Comparison of ENCODE assay signal across 9 cellular contexts in genomic region chr11:68043349-68044144, GRCh38. TPM values are rescaled to one million over a fixed set of nuclear protein-coding genes. Genes with fewer than 3 reads are reported as not detected.
DNase-seq lines count a peak whose midpoint lies in the region; ATAC-seq, FAIRE-seq and TF ChIP-seq lines count a peak whose summit lies in the region.
"Had no signal": no experiment of that assay in that cellular context is flagged by ENCODE, and none has a peak within 500 bp of the region (broad histone marks: within the 10 kb centered on the region; RNA-seq: fewer than 3 reads in every experiment).

No MANE protein-coding gene starts in this region.

- POLR2A ChIA-PET in activated CD4-positive, alpha-beta T cell treated with anti-CD3 and anti-CD28 coated beads for 36 hours (lab: Charles Lee) = no interaction called here
- POLR2A ChIA-PET in activated CD4-positive, alpha-beta T cell treated with anti-CD3 and anti-CD28 coated beads, Interleukin-2, amount 10 ng/mL, durations not matched to agents 7 days and 5 days (lab: Charles Lee) = no interaction called here
- POLR2A ChIA-PET in K562 (lab: Yijun Ruan, JAX) = interaction anchor here (0.5 to 4.9 kb wide), 8 partner anchors 9 to 333 kb away, joined by 3 to 55 read pairs (median 4); no protein-coding TSS in a partner anchor

- H3K79me2 ChIP-seq in K562 (ENCODE audit: control insufficient read depth, insufficient read depth, low read length) = peaks cover 34% of the 10 kb centered on the region

- H3K9me1 ChIP-seq in K562 (ENCODE audit: control insufficient read depth, insufficient read depth, low read length) = no peaks in the 10 kb centered on the region

- peak overlapping the region; percentile 56 for H2AFZ ChIP-seq in K562 (ENCODE audit: low read depth, low read length)

- no peaks in the 10 kb centered on the region for H3K27me3 Mint-ChIP-seq in activated CD4-positive, alpha-beta T cell treated with anti-CD3 and anti-CD28 coated beads for 36 hours
- H3K27me3 Mint-ChIP-seq in activated CD4-positive, alpha-beta T cell treated with anti-CD3 and anti-CD28 coated beads, Interleukin-2, amount 10 ng/mL, durations not matched to agents 7 days and 5 days = no peaks in the 10 kb centered on the region
- H3K27me3 Mint-ChIP-seq: CD4-positive, CD25-positive, alpha-beta regulatory T cell had no signal

- ATAC-seq in activated CD4-positive, alpha-beta T cell treated with anti-CD3 and anti-CD28 coated beads for 36 hours = no peak
- ATAC-seq in K562 = peak; percentile 82

- peak; percentile 33 for TF ChIP-seq EP300 in K562 (IDR thresholded peaks at IDR 0.05; ENCODE audit: low read length)

- peak overlapping the region; percentile 14; the same call in 1 of the 2 replicates for H3K4me3 ChIP-seq in K562
- no peak overlapping the region for H3K4me3 ChIP-seq in lower leg skin (ENCODE audit: low read depth, poor library complexity, severe bottlenecking)

- intact Hi-C loops in activated CD4-positive, alpha-beta T cell treated with anti-CD3 and anti-CD28 coated beads for 36 hours (cut with DNase I, micrococcal nuclease) = no loop called here
- intact Hi-C loops in K562 (cut with micrococcal nuclease) (no loop called here), lower leg skin (cut with DNase I; ENCODE audit: low total_unique reads) (no loop called here)

- H3K4me3 Mint-ChIP-seq in activated CD4-positive, alpha-beta T cell treated with anti-CD3 and anti-CD28 coated beads for 36 hours = no peak overlapping the region
- no peak overlapping the region for H3K4me3 Mint-ChIP-seq in activated CD4-positive, alpha-beta T cell treated with anti-CD3 and anti-CD28 coated beads, Interleukin-2, amount 10 ng/mL, durations not matched to agents 7 days and 5 days
- H3K4me3 Mint-ChIP-seq: nephron progenitor cell had no signal

- no peak for TF ChIP-seq CTCF in K562 (IDR thresholded peaks at IDR 0.05 in 2 of 3, conservative IDR thresholded peaks at IDR 0.05 in 1 of 3; ENCODE audit: insufficient read depth in 2 of 3, low read depth in 1 of 3, low read length in 3 of 3)
- no peak for TF ChIP-seq CTCF in lower leg skin (IDR thresholded peaks at IDR 0.05)

- H3K4me2 ChIP-seq in K562 (ENCODE audit: insufficient read depth, low read length) = peak overlapping the region; percentile 57

- H3K27me3 ChIP-seq in K562 (ENCODE audit: control insufficient read depth in 2 of 2, insufficient read depth in 2 of 2, low read length in 2 of 2) = no peaks in the 10 kb centered on the region

- peak overlapping the region; percentile 90 for H3K27ac ChIP-seq in K562 (ENCODE audit: extremely low read depth, low read depth, low read length)

- TF ChIP-seq RAD21 in K562 (CRISPR knock-in tag; conservative IDR thresholded peaks at IDR 0.05 in 1 of 2, IDR thresholded peaks at IDR 0.05 in 1 of 2) = 0 out of 4 replicates have a peak, but pooled peaks of 1 of the 2 experiments have one; percentile 1

- H3K36me3 Mint-ChIP-seq in activated CD4-positive, alpha-beta T cell treated with anti-CD3 and anti-CD28 coated beads for 36 hours (ENCODE audit: low read depth) = peaks cover 13% of the 10 kb centered on the region
- peaks cover 4% of the 10 kb centered on the region for H3K36me3 Mint-ChIP-seq in activated CD4-positive, alpha-beta T cell treated with anti-CD3 and anti-CD28 coated beads, Interleukin-2, amount 10 ng/mL, durations not matched to agents 7 days and 5 days (ENCODE audit: low read depth)

- peaks cover 6% of the 10 kb centered on the region for H3K4me1 Mint-ChIP-seq in activated CD4-positive, alpha-beta T cell treated with anti-CD3 and anti-CD28 coated beads for 36 hours
- H3K4me1 Mint-ChIP-seq in activated CD4-positive, alpha-beta T cell treated with anti-CD3 and anti-CD28 coated beads, Interleukin-2, amount 10 ng/mL, durations not matched to agents 7 days and 5 days = peaks cover 8% of the 10 kb centered on the region

- peaks cover 65% of the 10 kb centered on the region; the same call in 2 of the 3 replicates for H3K36me3 ChIP-seq in K562 (ENCODE audit: control insufficient read depth, insufficient read depth, low read length)

- peak; percentile 6 for DNase-seq in activated CD4-positive, alpha-beta T cell treated with anti-CD3 and anti-CD28 coated beads for 36 hours
- no peak for DNase-seq in activated CD4-positive, alpha-beta T cell treated with anti-CD3 and anti-CD28 coated beads, Interleukin-2, amount 10 ng/mL, durations not matched to agents 7 days and 5 days
- DNase-seq in K562 (ENCODE audit: extremely low read depth in 1 of 4, low spot score in 3 of 4) = peak; percentile 90 to 97 (median 94)
- peak; percentile 75 for DNase-seq in ureter (ENCODE audit: low spot score)
- DNase-seq in NCI-H128 (lab: John Stamatoyannopoulos, UW; ENCODE audit: unreplicated experiment) = no peak
- DNase-seq in lower leg skin (ENCODE audit: low spot score in 2 of 2) = no peak
- DNase-seq: CD4-positive, CD25-positive, alpha-beta regulatory T cell; nephron progenitor cell had no signal

- peak; percentile 95 for FAIRE-seq in K562 (lab: Jason Lieb, UNC)

- BruUV-seq in K562 (replicated peaks; lab: Mats Ljungman, UMichigan) = no TSS peak

- peaks cover 4% of the 10 kb centered on the region; the same call in 1 of the 2 replicates for H4K20me1 ChIP-seq in K562 (replicated peaks; ENCODE audit: control insufficient read depth, insufficient read depth, low read length)

- CTCF ChIA-PET in activated CD4-positive, alpha-beta T cell treated with anti-CD3 and anti-CD28 coated beads for 36 hours (lab: Charles Lee) = interaction anchor here (1.0 kb wide), 1 partner anchor 176 kb away, joined by 4 read pairs; no protein-coding TSS in a partner anchor
- CTCF ChIA-PET in activated CD4-positive, alpha-beta T cell treated with anti-CD3 and anti-CD28 coated beads, Interleukin-2, amount 10 ng/mL, durations not matched to agents 7 days and 5 days (lab: Charles Lee) = interaction anchor here (1.0 kb wide), 1 partner anchor 88 kb away, joined by 3 read pairs; no protein-coding TSS in a partner anchor
- CTCF ChIA-PET in K562 (lab: Yijun Ruan, JAX; ENCODE audit: low intra/inter-chr PET ratio) = no interaction called here

- in situ Hi-C loops in K562 (cut with MboI) = no loop called here

- no peaks in the 10 kb centered on the region for H3K9me3 ChIP-seq in K562 (replicated peaks; ENCODE audit: control insufficient read depth, insufficient read depth, low read depth, low read length)

- WGBS in K562 (ENCODE audit: insufficient coverage, low coverage, missing lambda C conversion rate) = 28% methylated on average over 30 of the region's 36 CpGs
- WGBS in lower leg skin, 2 donors = 60 to 69% methylated on average over 22 to 29 of the region's 36 CpGs

- TF ChIP-seq POLR2A in K562 (conservative IDR thresholded peaks at IDR 0.05) (peak; percentile 66; the same call in 1 of the 2 replicates), lower leg skin (IDR thresholded peaks at IDR 0.05) (no peak)

- H3K9ac ChIP-seq in K562 (ENCODE audit: insufficient read depth in 1 of 2, low read depth in 2 of 2, low read length in 2 of 2) = peak overlapping the region; percentile 69 to 90; a peak in 3 of 4 replicates

- H3K4me1 ChIP-seq in K562 (replicated peaks in 1 of 2; ENCODE audit: control insufficient read depth in 2 of 2, insufficient read depth in 2 of 2, low read length in 2 of 2) = peaks cover 33 to 72% of the 10 kb centered on the region in 2 experiments

- H3K27ac Mint-ChIP-seq in activated CD4-positive, alpha-beta T cell treated with anti-CD3 and anti-CD28 coated beads for 36 hours = no peak overlapping the region
- no peak overlapping the region for H3K27ac Mint-ChIP-seq in activated CD4-positive, alpha-beta T cell treated with anti-CD3 and anti-CD28 coated beads, Interleukin-2, amount 10 ng/mL, durations not matched to agents 7 days and 5 days
- H3K27ac Mint-ChIP-seq: activated T-helper 2 cell treated with anti-CD3 and anti-CD28 coated beads, Interferon-gamma antibody, Interleukin-2, Interleukin-4, amounts not matched to agents 10 μg/mL and 5 μg/mL and 100 μg/mL, durations not matched to agents 14 hours and 24 hours and 36 hours; CD4-positive, CD25-positive, alpha-beta regulatory T cell; nephron progenitor cell had no signal

- H3K9me3 Mint-ChIP-seq in activated CD4-positive, alpha-beta T cell treated with anti-CD3 and anti-CD28 coated beads for 36 hours (ENCODE audit: low read depth) = no peaks in the 10 kb centered on the region
- H3K9me3 Mint-ChIP-seq in activated CD4-positive, alpha-beta T cell treated with anti-CD3 and anti-CD28 coated beads, Interleukin-2, amount 10 ng/mL, durations not matched to agents 7 days and 5 days = no peaks in the 10 kb centered on the region
- H3K9me3 Mint-ChIP-seq: activated T-helper 2 cell treated with anti-CD3 and anti-CD28 coated beads, Interferon-gamma antibody, Interleukin-2, Interleukin-4, amounts not matched to agents 10 μg/mL and 5 μg/mL and 100 μg/mL, durations not matched to agents 14 hours and 24 hours and 36 hours; CD4-positive, CD25-positive, alpha-beta regulatory T cell; nephron progenitor cell had no signal

RNA-seq across cellular contexts. Expression of gene TCIRG1, which starts 4.7 kb away (rescaled TPM):
- total RNA-seq in activated CD4-positive, alpha-beta T cell treated with anti-CD3 and anti-CD28 coated beads for 36 hours = 100 to 1,000 TPM; 117 to 151 TPM
- 100 to 1,000 TPM; 286 to 316 TPM for total RNA-seq in activated CD4-positive, alpha-beta T cell treated with anti-CD3 and anti-CD28 coated beads, Interleukin-2, amount 10 ng/mL, durations not matched to agents 7 days and 5 days
- 106 and 531 TPM in 2 replicates for total RNA-seq in K562 (2011; cell fraction: chromatin; rRNA removed; ENCODE audit: low replicate concordance)
- 492 and 517 TPM in 2 replicates for total RNA-seq in K562 (2011; cell fraction: nucleolus; rRNA removed)
- 190 and 232 TPM in 2 replicates for total RNA-seq in K562 (2011; cell fraction: nucleoplasm; rRNA removed)
- 78.0 and 82.8 TPM in 2 replicates for total RNA-seq in K562 (2014; rRNA removed)
- total RNA-seq in K562 (2014; rRNA removed; fragmentation: Illumina TruSeq; extraction: Trizol) = 2.5 and 5.5 TPM in 2 replicates
- 24.4 and 28.7 TPM in 2 replicates for total RNA-seq in K562 (2015; rRNA removed; fragmentation: Illumina TruSeq; extraction: Trizol)
- 96.4 and 108 TPM in 2 replicates for total RNA-seq in K562 (2021)
- polyA plus RNA-seq in K562 (2011; rRNA removed) = 31.1 and 72.7 TPM in 2 replicates
- 56.1 and 92.6 TPM in 2 replicates for polyA plus RNA-seq in K562 (2011; cell fraction: cytosol; rRNA removed)
- 923 and 1,215 TPM in 2 replicates for polyA plus RNA-seq in K562 (2011; cell fraction: nucleus; rRNA removed)
- polyA plus RNA-seq in K562 (2012) = 55.4 and 115 TPM in 2 replicates
- 13.1 and 33.3 TPM in 2 replicates for polyA plus RNA-seq in K562 (2014; fragmentation: Illumina TruSeq; extraction: Trizol)
- polyA plus RNA-seq in K562 (2014; fragmentation: Nextera tagmentation; extraction: Ambion mirVana) = 1 to 10 TPM in 1 of 2 experiments, under 1 TPM in 1; 0.49 to 1.9 TPM
- polyA plus RNA-seq in K562 (2014; rRNA removed) = 113 and 143 TPM in 2 replicates
- polyA minus RNA-seq in K562 (2011; rRNA and poly(A)+ RNA removed) = 9.7 and 11.0 TPM in 2 replicates
- polyA minus RNA-seq in K562 (2011; cell fraction: cytosol; rRNA and poly(A)+ RNA removed) = 28.2 and 33.0 TPM in 2 replicates
- polyA minus RNA-seq in K562 (2011; cell fraction: nucleus; rRNA and poly(A)+ RNA removed) = 139 and 154 TPM in 2 replicates
- 134 TPM for total RNA-seq in ureter
- 10 to 100 TPM; 29.6 to 57.1 (median 34.8) TPM for total RNA-seq in lower leg skin

RNA-seq across cellular contexts. Expression of gene NDUFS8, which starts 13.1 kb away (rescaled TPM):
- 100 to 1,000 TPM; 108 to 113 TPM for total RNA-seq in activated CD4-positive, alpha-beta T cell treated with anti-CD3 and anti-CD28 coated beads for 36 hours
- 100 to 1,000 TPM; 116 to 138 TPM for total RNA-seq in activated CD4-positive, alpha-beta T cell treated with anti-CD3 and anti-CD28 coated beads, Interleukin-2, amount 10 ng/mL, durations not matched to agents 7 days and 5 days
- 41.2 and 158 TPM in 2 replicates for total RNA-seq in K562 (2011; cell fraction: chromatin; rRNA removed; ENCODE audit: low replicate concordance)
- 168 and 170 TPM in 2 replicates for total RNA-seq in K562 (2011; cell fraction: nucleolus; rRNA removed)
- total RNA-seq in K562 (2011; cell fraction: nucleoplasm; rRNA removed) = 99.4 and 102 TPM in 2 replicates
- total RNA-seq in K562 (2014; rRNA removed) = 351 and 419 TPM in 2 replicates
- total RNA-seq in K562 (2014; rRNA removed; fragmentation: Illumina TruSeq; extraction: Trizol) = 60.0 and 91.3 TPM in 2 replicates
- 146 and 150 TPM in 2 replicates for total RNA-seq in K562 (2015; rRNA removed; fragmentation: Illumina TruSeq; extraction: Trizol)
- 271 and 294 TPM in 2 replicates for total RNA-seq in K562 (2021)
- 67.2 and 68.7 TPM in 2 replicates for polyA plus RNA-seq in K562 (2011; rRNA removed)
- polyA plus RNA-seq in K562 (2011; cell fraction: cytosol; rRNA removed) = 181 and 505 TPM in 2 replicates
- 116 and 178 TPM in 2 replicates for polyA plus RNA-seq in K562 (2011; cell fraction: nucleus; rRNA removed)
- polyA plus RNA-seq in K562 (2012) = 247 and 317 TPM in 2 replicates
- 101 and 156 TPM in 2 replicates for polyA plus RNA-seq in K562 (2014; fragmentation: Illumina TruSeq; extraction: Trizol)
- polyA plus RNA-seq in K562 (2014; fragmentation: Nextera tagmentation; extraction: Ambion mirVana) = 10 to 100 TPM; 36.5 to 65.1 TPM
- 241 and 257 TPM in 2 replicates for polyA plus RNA-seq in K562 (2014; rRNA removed)
- 28.2 and 47.3 TPM in 2 replicates for polyA minus RNA-seq in K562 (2011; rRNA and poly(A)+ RNA removed)
- polyA minus RNA-seq in K562 (2011; cell fraction: cytosol; rRNA and poly(A)+ RNA removed) = 128 and 135 TPM in 2 replicates
- polyA minus RNA-seq in K562 (2011; cell fraction: nucleus; rRNA and poly(A)+ RNA removed) = 55.5 and 65.1 TPM in 2 replicates
- total RNA-seq in ureter = 172 TPM
- total RNA-seq in lower leg skin = 100 to 1,000 TPM; 136 to 206 (median 159) TPM

RNA-seq across cellular contexts. Expression of gene ALDH3B1, which starts 33.4 kb away (rescaled TPM):
- not detected for total RNA-seq in activated CD4-positive, alpha-beta T cell treated with anti-CD3 and anti-CD28 coated beads for 36 hours
- total RNA-seq in activated CD4-positive, alpha-beta T cell treated with anti-CD3 and anti-CD28 coated beads, Interleukin-2, amount 10 ng/mL, durations not matched to agents 7 days and 5 days = under 1 TPM in 1 of 2 experiments, not detected in 1; 0.15 TPM
- 0.14 and 0.70 TPM in 2 replicates for total RNA-seq in K562 (2011; cell fraction: chromatin; rRNA removed; ENCODE audit: low replicate concordance)
- total RNA-seq in K562 (2011; cell fraction: nucleolus; rRNA removed) = 0.13 and 0.17 TPM in 2 replicates
- 0.07 and 0.15 TPM in 2 replicates for total RNA-seq in K562 (2011; cell fraction: nucleoplasm; rRNA removed)
- 0.37 TPM in 1 of 2 replicates, not detected in the other for total RNA-seq in K562 (2014; rRNA removed)
- total RNA-seq in K562 (2014; rRNA removed; fragmentation: Illumina TruSeq; extraction: Trizol) = 0.04 TPM in 1 of 2 replicates, not detected in the other
- 0.07 and 0.08 TPM in 2 replicates for total RNA-seq in K562 (2015; rRNA removed; fragmentation: Illumina TruSeq; extraction: Trizol)
- total RNA-seq in K562 (2021) = 0.13 and 0.35 TPM in 2 replicates
- 0.10 and 0.19 TPM in 2 replicates for polyA plus RNA-seq in K562 (2011; rRNA removed)
- 0.18 and 0.36 TPM in 2 replicates for polyA plus RNA-seq in K562 (2011; cell fraction: cytosol; rRNA removed)
- polyA plus RNA-seq in K562 (2011; cell fraction: nucleus; rRNA removed) = 0.21 and 0.30 TPM in 2 replicates
- polyA plus RNA-seq in K562 (2012) = 0.42 and 1.4 TPM in 2 replicates
- 0.06 and 0.15 TPM in 2 replicates for polyA plus RNA-seq in K562 (2014; fragmentation: Illumina TruSeq; extraction: Trizol)
- polyA plus RNA-seq in K562 (2014; fragmentation: Nextera tagmentation; extraction: Ambion mirVana) = under 1 TPM in 1 of 2 experiments, not detected in 1; 0.01 TPM
- 0.21 and 0.43 TPM in 2 replicates for polyA plus RNA-seq in K562 (2014; rRNA removed)
- polyA minus RNA-seq in K562 (2011; rRNA and poly(A)+ RNA removed) = 0.03 TPM in 1 of 2 replicates, not detected in the other
- polyA minus RNA-seq in K562 (2011; cell fraction: cytosol; rRNA and poly(A)+ RNA removed) = 1.5 TPM in 1 of 2 replicates, not detected in the other
- 0.11 and 0.54 TPM in 2 replicates for polyA minus RNA-seq in K562 (2011; cell fraction: nucleus; rRNA and poly(A)+ RNA removed)
- 25.4 TPM for total RNA-seq in ureter
- total RNA-seq in lower leg skin = 10 to 100 TPM in 1 of 4 donors, 1 to 10 TPM in 3; 5.4 to 11.6 (median 6.4) TPM
- total RNA-seq: activated T-helper 2 cell treated with anti-CD3 and anti-CD28 coated beads, Interferon-gamma antibody, Interleukin-2, Interleukin-4, amounts not matched to agents 10 μg/mL and 5 μg/mL and 100 μg/mL, durations not matched to agents 14 hours and 24 hours and 36 hours; CD4-positive, CD25-positive, alpha-beta regulatory T cell had no signal
- polyA plus RNA-seq: CD4-positive, CD25-positive, alpha-beta regulatory T cell had no signal

RNA-seq across cellular contexts. Expression of gene UNC93B1, which starts 39.6 kb away (rescaled TPM):
- total RNA-seq in activated CD4-positive, alpha-beta T cell treated with anti-CD3 and anti-CD28 coated beads for 36 hours = 10 to 100 TPM; 16.3 to 16.7 TPM
- 10 to 100 TPM; 32.6 to 34.3 TPM for total RNA-seq in activated CD4-positive, alpha-beta T cell treated with anti-CD3 and anti-CD28 coated beads, Interleukin-2, amount 10 ng/mL, durations not matched to agents 7 days and 5 days
- total RNA-seq in K562 (2011; cell fraction: chromatin; rRNA removed; ENCODE audit: low replicate concordance) = 14.0 and 42.4 TPM in 2 replicates
- total RNA-seq in K562 (2011; cell fraction: nucleolus; rRNA removed) = 38.0 and 40.8 TPM in 2 replicates
- 17.3 and 24.9 TPM in 2 replicates for total RNA-seq in K562 (2011; cell fraction: nucleoplasm; rRNA removed)
- total RNA-seq in K562 (2014; rRNA removed) (10.1 and 12.2 TPM in 2 replicates), K562 (2014; rRNA removed; fragmentation: Illumina TruSeq; extraction: Trizol) (3.7 and 4.3 TPM in 2 replicates), K562 (2015; rRNA removed; fragmentation: Illumina TruSeq; extraction: Trizol) (2.3 and 3.3 TPM in 2 replicates), K562 (2021) (13.6 and 14.1 TPM in 2 replicates), ureter (98.3 TPM), lower leg skin (10 to 100 TPM; 29.2 to 47.2 (median 44.3) TPM)
- polyA plus RNA-seq in K562 (2011; rRNA removed) (8.6 and 10.0 TPM in 2 replicates), K562 (2014; fragmentation: Illumina TruSeq; extraction: Trizol) (5.1 and 6.5 TPM in 2 replicates), K562 (2014; fragmentation: Nextera tagmentation; extraction: Ambion mirVana) (under 1 TPM; 0.10 to 0.17 TPM), K562 (2014; rRNA removed) (7.3 and 11.6 TPM in 2 replicates)
- 11.3 and 17.7 TPM in 2 replicates for polyA plus RNA-seq in K562 (2011; cell fraction: cytosol; rRNA removed)
- polyA plus RNA-seq in K562 (2011; cell fraction: nucleus; rRNA removed) = 30.9 and 40.1 TPM in 2 replicates
- 6.5 and 9.5 TPM in 2 replicates for polyA plus RNA-seq in K562 (2012)
- 5.2 and 8.3 TPM in 2 replicates for polyA minus RNA-seq in K562 (2011; rRNA and poly(A)+ RNA removed)
- polyA minus RNA-seq in K562 (2011; cell fraction: cytosol; rRNA and poly(A)+ RNA removed) = 9.3 and 11.6 TPM in 2 replicates
- polyA minus RNA-seq in K562 (2011; cell fraction: nucleus; rRNA and poly(A)+ RNA removed) = 12.3 and 12.5 TPM in 2 replicates

Comparison
In these comparisons a context has a peak if more than half of its experiments do, and no peak if none do; other contexts are left out.
1. DNase-seq: peak in activated CD4-positive, alpha-beta T cell treated with anti-CD3 and anti-CD28 coated beads for 36 hours (single experiment), K562 (4 of 4) and ureter (single experiment); none in activated CD4-positive, alpha-beta T cell treated with anti-CD3 and anti-CD28 coated beads, Interleukin-2, amount 10 ng/mL, durations not matched to agents 7 days and 5 days (single experiment), NCI-H128 (single experiment) and lower leg skin (0 of 2).